In the genomic region with DNA sequence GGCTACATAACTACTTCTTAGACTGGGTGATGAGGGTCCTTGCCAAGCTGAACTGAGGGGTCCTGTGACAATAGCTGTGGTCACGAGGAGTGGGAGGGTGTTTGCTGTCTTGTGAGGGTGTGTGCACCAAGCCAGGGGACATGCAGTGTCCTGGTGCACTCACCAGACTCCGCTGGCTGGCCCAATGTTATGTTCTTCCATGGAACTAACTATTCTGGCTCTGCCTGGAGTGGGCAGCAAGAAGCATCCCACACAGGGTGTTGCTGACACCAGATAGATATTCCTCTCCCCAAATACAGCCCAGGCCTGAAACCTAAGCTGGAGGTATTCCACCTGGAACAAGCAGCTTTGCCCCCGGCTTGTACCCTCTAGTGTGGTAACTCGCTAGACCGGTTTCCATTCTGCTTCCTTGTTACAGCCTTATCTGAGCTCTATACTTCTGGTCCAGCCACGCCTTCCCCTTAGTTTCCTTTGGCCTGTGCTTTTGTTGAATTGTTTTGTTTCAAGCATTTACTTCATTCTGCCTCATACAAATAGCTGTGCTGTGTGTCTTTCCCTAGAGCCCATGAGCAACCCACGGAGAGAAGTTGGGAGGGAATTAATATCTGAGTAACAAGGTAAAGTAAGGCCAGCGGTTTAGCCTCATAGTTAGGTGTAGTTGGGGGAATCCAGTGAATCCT, we compare ENCODE assay signal across 15 cellular contexts. TPM values are rescaled to one million over a fixed set of nuclear protein-coding genes. Genes with fewer than 3 reads are reported as not detected.
DNase-seq lines count a peak whose midpoint lies in the region; ATAC-seq, FAIRE-seq and TF ChIP-seq lines count a peak whose summit lies in the region.
"Had no signal": no experiment of that assay in that cellular context is flagged by ENCODE, and none has a peak within 500 bp of the region (broad histone marks: within the 10 kb centered on the region; RNA-seq: fewer than 3 reads in every experiment).

No MANE protein-coding gene starts in this region.

- H3K27me3 Mint-ChIP-seq in activated CD4-positive, alpha-beta T cell treated with anti-CD3 and anti-CD28 coated beads, Interleukin-2, amount 10 ng/mL, durations not matched to agents 24 days and 14 days = peaks cover 8% of the 10 kb centered on the region
- no peaks in the 10 kb centered on the region for H3K27me3 Mint-ChIP-seq in stimulated activated naive CD8-positive, alpha-beta T cell treated with anti-CD3 and anti-CD28 coated beads, Interleukin-15, amount 100 ng/mL, for 72 hours
- H3K27me3 Mint-ChIP-seq: activated naive CD4-positive, alpha-beta T cell treated with anti-CD3 and anti-CD28 coated beads, Interleukin-2, amount 50 U/mL, for 24 hours had no signal

- H3K9me3 ChIP-seq in RWPE2 (ENCODE audit: severe bottlenecking) (no peaks in the 10 kb centered on the region), keratinocyte (ENCODE audit: control insufficient read depth, low read depth, low read length) (no peaks in the 10 kb centered on the region)

- H3K36me3 ChIP-seq in RWPE2 (ENCODE audit: low read depth) = no peaks in the 10 kb centered on the region
- H3K36me3 ChIP-seq in keratinocyte (ENCODE audit: control insufficient read depth in 2 of 2, extremely low read depth in 1 of 2, insufficient read depth in 2 of 2, low read length in 2 of 2) = no peaks in the 10 kb centered on the region

- intact Hi-C loops in activated CD4-positive, alpha-beta T cell treated with anti-CD3 and anti-CD28 coated beads, Interleukin-2, amount 10 ng/mL, durations not matched to agents 24 days and 14 days (cut with micrococcal nuclease) = no loop called here

- H3K4me1 ChIP-seq in RWPE2 (ENCODE audit: insufficient read depth, poor library complexity, severe bottlenecking) = peaks cover 4% of the 10 kb centered on the region
- H3K4me1 ChIP-seq in keratinocyte (ENCODE audit: control insufficient read depth, extremely low read depth, insufficient read depth, low read length) = peaks cover 18% of the 10 kb centered on the region

- H3K9ac ChIP-seq in keratinocyte (ENCODE audit: control insufficient read depth, extremely low read depth, insufficient read depth, low read length) = no peak overlapping the region

- DNase-seq in activated CD4-positive, alpha-beta T cell treated with anti-CD3 and anti-CD28 coated beads, Interleukin-2, amount 10 ng/mL, durations not matched to agents 24 days and 14 days = peak; percentile 53
- DNase-seq in activated CD4-positive, alpha-beta T cell treated with anti-CD3 and anti-CD28 coated beads, Interleukin-2, amount 50 U/mL, for 4 hours = no peak
- DNase-seq in RWPE2 (ENCODE audit: low spot score) (no peak), keratinocyte (ENCODE audit: low read depth, low spot score) (no peak), GF-D8 (lab: John Stamatoyannopoulos, UW) (no peak)
- DNase-seq in stimulated activated naive CD8-positive, alpha-beta T cell treated with anti-CD3 and anti-CD28 coated beads, Interleukin-15, amount 100 ng/mL, for 72 hours = no peak
- DNase-seq: dorsolateral prefrontal cortex, NCI-H1436, nephron progenitor cell had no signal

- dilution Hi-C loops in keratinocyte (cut with MboI; ENCODE audit: extremely low pct_ligation_motif_present, low sequenced_read_pairs) = no loop called here

- H3K27me3 ChIP-seq in RWPE2 (ENCODE audit: insufficient read depth, poor library complexity, severe bottlenecking) (peaks cover 2% of the 10 kb centered on the region), keratinocyte (ENCODE audit: control insufficient read depth, extremely low read depth, insufficient read depth, low read length) (no peaks in the 10 kb centered on the region)
- H3K27me3 ChIP-seq: dorsolateral prefrontal cortex had no signal

- H3K4me1 Mint-ChIP-seq in activated CD4-positive, alpha-beta T cell treated with anti-CD3 and anti-CD28 coated beads, Interleukin-2, amount 10 ng/mL, durations not matched to agents 24 days and 14 days = peaks cover 18% of the 10 kb centered on the region
- H3K4me1 Mint-ChIP-seq in stimulated activated naive CD8-positive, alpha-beta T cell treated with anti-CD3 and anti-CD28 coated beads, Interleukin-15, amount 100 ng/mL, for 72 hours = peaks cover 39% of the 10 kb centered on the region
- H3K4me1 Mint-ChIP-seq: nephron progenitor cell had no signal

- H3K9me1 ChIP-seq in keratinocyte (ENCODE audit: control insufficient read depth, extremely low read depth, insufficient read depth, low read length) = no peaks in the 10 kb centered on the region

- ATAC-seq in RWPE2 (ENCODE audit: low read depth) = peak; percentile 55; the same call in 2 of the 3 replicates
- no peak for ATAC-seq in stimulated activated naive CD8-positive, alpha-beta T cell treated with anti-CD3 and anti-CD28 coated beads, Interleukin-15, amount 100 ng/mL, for 72 hours
- no peak for ATAC-seq in GM18519 (IDR thresholded peaks at IDR 0.05; ENCODE audit: low FRiP score, unreplicated experiment)
- ATAC-seq in GM19324 (IDR thresholded peaks at IDR 0.05; ENCODE audit: low FRiP score, unreplicated experiment) = no peak
- ATAC-seq: WTC11 had no signal

- peak; percentile 67 for FAIRE-seq in keratinocyte (lab: Jason Lieb, UNC)

- peak overlapping the region; percentile 65 for H3K4me2 ChIP-seq in keratinocyte (ENCODE audit: control insufficient read depth, extremely low read depth, insufficient read depth, low read depth, low read length)

- H3K27ac ChIP-seq in RWPE2 (ENCODE audit: poor library complexity, severe bottlenecking) (no peak overlapping the region), keratinocyte (ENCODE audit: control insufficient read depth, insufficient read depth, low read length) (peak overlapping the region; percentile 53)
- H3K27ac ChIP-seq: dorsolateral prefrontal cortex had no signal

- peak overlapping the region; percentile 48 for H3K27ac Mint-ChIP-seq in activated CD4-positive, alpha-beta T cell treated with anti-CD3 and anti-CD28 coated beads, Interleukin-2, amount 10 ng/mL, durations not matched to agents 24 days and 14 days
- H3K27ac Mint-ChIP-seq in stimulated activated naive CD8-positive, alpha-beta T cell treated with anti-CD3 and anti-CD28 coated beads, Interleukin-15, amount 100 ng/mL, for 72 hours = peak overlapping the region; percentile 15 to 41
- H3K27ac Mint-ChIP-seq: nephron progenitor cell, WTC11 had no signal

- no peaks in the 10 kb centered on the region for H3K79me2 ChIP-seq in keratinocyte (ENCODE audit: control insufficient read depth, insufficient read depth, low read length)

- TF ChIP-seq CTCF in RWPE2 (IDR thresholded peaks at IDR 0.05; ENCODE audit: poor library complexity, severe bottlenecking) = no peak
- TF ChIP-seq CTCF in keratinocyte (optimal IDR thresholded peaks at IDR 0.05 in 1 of 3, IDR thresholded peaks at IDR 0.05 in 1 of 3, conservative IDR thresholded peaks at IDR 0.05 in 1 of 3; ENCODE audit: extremely low read depth in 1 of 3, insufficient read depth in 2 of 3, low read length in 3 of 3) = no peak

- no peak overlapping the region for H3K4me3 ChIP-seq in RWPE2 (ENCODE audit: severe bottlenecking)
- no peak overlapping the region for H3K4me3 ChIP-seq in keratinocyte (ENCODE audit: control insufficient read depth in 2 of 3, extremely low read depth in 1 of 3, insufficient read depth in 2 of 3, low read depth in 1 of 3, low read length in 3 of 3)
- H3K4me3 ChIP-seq: dorsolateral prefrontal cortex had no signal

- H4K20me1 ChIP-seq in keratinocyte (ENCODE audit: control insufficient read depth, extremely low read depth, insufficient read depth, low read length) = no peaks in the 10 kb centered on the region

- H3K9me3 Mint-ChIP-seq in activated CD4-positive, alpha-beta T cell treated with anti-CD3 and anti-CD28 coated beads, Interleukin-2, amount 10 ng/mL, durations not matched to agents 24 days and 14 days = no peaks in the 10 kb centered on the region
- H3K9me3 Mint-ChIP-seq in stimulated activated naive CD8-positive, alpha-beta T cell treated with anti-CD3 and anti-CD28 coated beads, Interleukin-15, amount 100 ng/mL, for 72 hours = no peaks in the 10 kb centered on the region
- H3K9me3 Mint-ChIP-seq: activated naive CD4-positive, alpha-beta T cell treated with anti-CD3 and anti-CD28 coated beads, Interleukin-2, amount 50 U/mL, for 24 hours had no signal

- no peaks in the 10 kb centered on the region for H3K36me3 Mint-ChIP-seq in activated CD4-positive, alpha-beta T cell treated with anti-CD3 and anti-CD28 coated beads, Interleukin-2, amount 10 ng/mL, durations not matched to agents 24 days and 14 days (ENCODE audit: low read depth)
- H3K36me3 Mint-ChIP-seq: activated naive CD4-positive, alpha-beta T cell treated with anti-CD3 and anti-CD28 coated beads, Interleukin-2, amount 50 U/mL, for 24 hours had no signal

- peak overlapping the region; percentile 59 for H2AFZ ChIP-seq in keratinocyte (ENCODE audit: control insufficient read depth, low read length)

- H3K4me3 Mint-ChIP-seq in activated CD4-positive, alpha-beta T cell treated with anti-CD3 and anti-CD28 coated beads, Interleukin-2, amount 10 ng/mL, durations not matched to agents 24 days and 14 days = no peak overlapping the region
- H3K4me3 Mint-ChIP-seq in stimulated activated naive CD8-positive, alpha-beta T cell treated with anti-CD3 and anti-CD28 coated beads, Interleukin-15, amount 100 ng/mL, for 72 hours = no peak overlapping the region
- H3K4me3 Mint-ChIP-seq: nephron progenitor cell, WTC11 had no signal

RNA-seq across cellular contexts. Expression of a gene that starts 14.7 kb away (rescaled TPM):
- total RNA-seq in activated CD4-positive, alpha-beta T cell treated with anti-CD3 and anti-CD28 coated beads, Interleukin-2, amount 10 ng/mL, durations not matched to agents 24 days and 14 days = 0.30 and 0.85 TPM in 2 replicates
- polyA plus RNA-seq in keratinocyte = not detected in 3 replicates
- polyA plus RNA-seq in keratinocyte (2011; ENCODE audit: low read depth) = not detected
- polyA plus RNA-seq in keratinocyte (2011; cell fraction: cytosol; rRNA removed) = 0.05 TPM in 1 of 2 replicates, not detected in the other
- 0.04 TPM in 1 of 2 replicates, not detected in the other for polyA plus RNA-seq in keratinocyte (2011; cell fraction: nucleus; rRNA removed)
- polyA plus RNA-seq in keratinocyte (2012; ENCODE audit: low replicate concordance) = 0.23 TPM in 1 of 2 replicates, not detected in the other
- polyA minus RNA-seq in keratinocyte = not detected in 3 replicates
- polyA minus RNA-seq in keratinocyte (2011; cell fraction: cytosol; rRNA and poly(A)+ RNA removed) = not detected
- polyA minus RNA-seq in keratinocyte (2011; cell fraction: nucleus; rRNA and poly(A)+ RNA removed) = not detected in 2 replicates
- total RNA-seq: RPMI7951, temporal lobe, WTC11 had no signal

RNA-seq across cellular contexts. Expression of a gene that starts 42.2 kb away (rescaled TPM):
- 18.4 and 20.7 TPM in 2 replicates for total RNA-seq in activated CD4-positive, alpha-beta T cell treated with anti-CD3 and anti-CD28 coated beads, Interleukin-2, amount 10 ng/mL, durations not matched to agents 24 days and 14 days
- 21.9 to 56.5 TPM (median 31.0 TPM) in 3 replicates for polyA plus RNA-seq in keratinocyte
- polyA plus RNA-seq in keratinocyte (2011; ENCODE audit: low read depth) = 12.7 TPM
- polyA plus RNA-seq in keratinocyte (2011; cell fraction: cytosol; rRNA removed) = 12.2 and 22.4 TPM in 2 replicates
- 51.1 and 54.1 TPM in 2 replicates for polyA plus RNA-seq in keratinocyte (2011; cell fraction: nucleus; rRNA removed)
- 14.8 and 28.6 TPM in 2 replicates for polyA plus RNA-seq in keratinocyte (2012; ENCODE audit: low replicate concordance)
- 20.1 to 43.2 TPM (median 25.3 TPM) in 3 replicates for polyA minus RNA-seq in keratinocyte
- polyA minus RNA-seq in keratinocyte (2011; cell fraction: cytosol; rRNA and poly(A)+ RNA removed) = 8.2 TPM
- 45.1 and 65.6 TPM in 2 replicates for polyA minus RNA-seq in keratinocyte (2011; cell fraction: nucleus; rRNA and poly(A)+ RNA removed)
- total RNA-seq: RPMI7951 had no signal
